ENCODE assay signal across 1 cellular context in the genomic region with DNA sequence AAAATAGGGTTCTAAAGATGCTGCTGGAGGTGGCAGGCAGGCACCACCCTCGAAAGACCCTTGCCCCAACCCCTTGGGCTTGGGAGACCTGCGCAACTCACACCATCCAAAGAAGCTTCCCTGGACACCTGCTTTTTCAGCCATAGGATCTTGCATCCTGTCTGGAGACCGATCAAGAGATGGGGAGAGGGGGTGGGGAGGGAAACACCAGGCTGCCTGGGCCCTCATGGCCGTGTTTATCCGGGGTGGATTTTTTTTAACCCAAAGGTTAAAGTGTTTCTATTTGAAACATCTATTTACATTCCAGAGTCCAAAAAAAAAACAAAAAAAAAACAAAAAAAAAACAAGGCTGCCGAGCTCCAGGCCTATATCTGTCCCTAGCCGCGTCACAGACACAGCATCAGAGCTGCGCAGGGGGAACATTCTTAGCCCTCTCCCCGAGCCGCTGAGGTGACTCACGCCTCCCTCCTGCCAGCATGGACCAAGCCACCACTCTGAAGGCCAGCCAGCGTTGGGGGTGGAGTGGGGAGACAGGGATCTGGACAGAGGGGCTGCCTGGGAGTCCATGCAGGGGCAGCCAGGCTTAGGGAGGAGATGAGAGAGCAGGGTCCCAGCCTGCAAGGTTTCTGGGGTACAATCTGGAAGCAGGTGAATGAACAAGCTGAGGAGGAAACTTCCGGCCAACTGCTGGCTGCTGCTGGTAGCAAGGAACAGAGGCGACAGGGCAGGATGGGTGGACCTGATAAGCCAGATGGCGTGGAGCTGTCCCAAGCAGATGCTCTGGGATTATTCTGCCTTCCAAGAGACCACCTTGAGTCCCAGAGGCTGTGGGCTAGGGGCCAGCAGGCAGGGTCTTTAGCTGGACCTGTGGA.
TF ChIP-seq lines count a peak whose summit lies in the region.

No MANE protein-coding gene starts in this region.

TF ChIP-seq in A549, 52 proteins besides CTCF, POLR2A, EP300 and RAD21:
- TF ChIP-seq FOSL2 (IDR thresholded peaks at IDR 0.05) (peak; percentile 42; the same call in 1 of the 2 replicates), FOSL2 (CRISPR knock-in tag; IDR thresholded peaks at IDR 0.05) (peak; percentile 95), MAZ (IDR thresholded peaks at IDR 0.05; ENCODE audit: borderline replicate concordance, low read depth, low read length) (no peak), JUN (IDR thresholded peaks at IDR 0.05) (peak; percentile 24 to 85; a peak in 2 of 5 replicates), RNF2 (IDR thresholded peaks at IDR 0.05; ENCODE audit: borderline replicate concordance, low read depth) (no peak), RFX5 (IDR thresholded peaks at IDR 0.05) (no peak), CHD4 (IDR thresholded peaks at IDR 0.05; ENCODE audit: borderline replicate concordance) (no peak), PHF8 (IDR thresholded peaks at IDR 0.05; ENCODE audit: borderline replicate concordance, low read depth) (no peak)
- TF ChIP-seq, protein P1, sequence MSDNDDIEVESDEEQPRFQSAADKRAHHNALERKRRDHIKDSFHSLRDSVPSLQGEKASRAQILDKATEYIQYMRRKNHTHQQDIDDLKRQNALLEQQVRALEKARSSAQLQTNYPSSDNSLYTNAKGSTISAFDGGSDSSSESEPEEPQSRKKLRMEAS (IDR thresholded peaks at IDR 0.05) = peak; percentile 70
